Comparison of ENCODE assay signal across 14 cellular contexts in genomic region chr7:126449621-126450268, GRCh38.
DNase-seq lines count a peak whose midpoint lies in the region; ATAC-seq and TF ChIP-seq lines count a peak whose summit lies in the region.
"Had no signal": no experiment of that assay in that cellular context is flagged by ENCODE, and none has a peak within 500 bp of the region (broad histone marks: within the 10 kb centered on the region; RNA-seq: fewer than 3 reads in every experiment).

No MANE protein-coding gene starts in this region.

- intact Hi-C loops in left colon (cut with DNase I, micrococcal nuclease) = no loop called here
- intact Hi-C loops in right lobe of liver (cut with DNase I) = no loop called here

- no peak for TF ChIP-seq CTCF in right lobe of liver (IDR thresholded peaks at IDR 0.05)

- WGBS in right lobe of liver (ENCODE audit: insufficient coverage, low coverage, low lambda C conversion rate, missing lambda C conversion rate) = 57% methylated on average over 3 of the region's 3 CpGs

- DNase-seq in left colon = no peak
- no peak for DNase-seq in stimulated activated CD4-positive, alpha-beta T cell treated with anti-CD3 and anti-CD28 coated beads, Interleukin-4, amount 100 ng/mL, for 1 hour
- DNase-seq in NCI-H1048 (lab: John Stamatoyannopoulos, UW) = no peak
- no peak for DNase-seq in DMS53 treated with DMSO at 0.1 percent for 48 hours (lab: John Stamatoyannopoulos, UW; ENCODE audit: unreplicated experiment)
- DNase-seq in right lobe of liver = no peak
- DNase-seq: CD8-positive, alpha-beta T cell; HFFc6; naive thymus-derived CD8-positive, alpha-beta T cell; spleen had no signal

- no peaks in the 10 kb centered on the region for H3K9me3 ChIP-seq in right lobe of liver
- H3K9me3 ChIP-seq: breast epithelium, spleen had no signal

- ATAC-seq in GM19025 (IDR thresholded peaks at IDR 0.05; ENCODE audit: low read depth, unreplicated experiment) = peak; percentile 5
- ATAC-seq in GM21786 (IDR thresholded peaks at IDR 0.05; ENCODE audit: unreplicated experiment) = peak; percentile 7
- peak; percentile 11 for ATAC-seq in HG03342 (IDR thresholded peaks at IDR 0.05; ENCODE audit: unreplicated experiment)
- peak; percentile 80 for ATAC-seq in left colon
- ATAC-seq in right lobe of liver = no peak
- ATAC-seq: CD8-positive, alpha-beta T cell; esophagus mucosa; naive thymus-derived CD8-positive, alpha-beta T cell had no signal

- H3K27ac ChIP-seq in right lobe of liver = no peak overlapping the region
- H3K27ac ChIP-seq: breast epithelium, spleen had no signal

- no peaks in the 10 kb centered on the region for H3K4me1 ChIP-seq in right lobe of liver
- H3K4me1 ChIP-seq: breast epithelium, spleen had no signal

- H3K36me3 ChIP-seq in right lobe of liver = no peaks in the 10 kb centered on the region
- H3K36me3 ChIP-seq: breast epithelium, spleen had no signal

- no peak overlapping the region for H3K4me3 ChIP-seq in right lobe of liver
- H3K4me3 ChIP-seq: breast epithelium, spleen had no signal

- H3K27me3 ChIP-seq in right lobe of liver = no peaks in the 10 kb centered on the region
- H3K27me3 ChIP-seq: breast epithelium, spleen had no signal

- TF ChIP-seq POLR2A in right lobe of liver (IDR thresholded peaks at IDR 0.05) = no peak

Comparison
In these comparisons a context has a peak if more than half of its experiments do, and no peak if none do; other contexts are left out.
1. ATAC-seq: peak in GM19025 (single experiment), GM21786 (single experiment), HG03342 (single experiment) and left colon (single experiment); none in right lobe of liver (0 of 4).